ENCODE assay signal across 12 cellular contexts in the genomic region with DNA sequence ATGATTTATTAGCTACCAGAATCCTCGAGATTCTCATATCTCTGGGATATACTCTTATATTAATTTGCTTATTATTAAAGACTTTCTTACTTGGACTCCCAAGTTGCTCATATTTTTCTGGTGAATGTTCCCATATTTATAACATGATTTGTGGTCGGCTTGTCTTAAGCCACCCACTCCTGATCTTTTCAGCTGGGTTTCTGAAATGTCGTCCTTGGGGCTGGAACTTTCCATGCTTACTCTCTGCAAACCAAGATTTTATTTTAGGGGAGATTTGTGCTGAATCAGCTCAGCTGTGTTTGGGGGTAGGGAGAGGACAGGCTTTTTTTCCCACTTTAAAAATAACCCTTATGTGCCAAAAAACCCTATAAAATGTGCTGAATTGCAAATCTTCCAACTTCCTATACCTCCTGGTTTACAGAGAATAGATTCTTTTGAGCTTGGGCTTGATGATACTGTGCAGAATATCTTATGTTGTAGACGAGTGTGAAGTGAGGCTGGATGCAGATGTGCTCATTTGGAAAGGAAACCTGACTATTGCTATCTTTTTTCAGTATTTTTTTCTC.
"Had no signal": no experiment of that assay in that cellular context is flagged by ENCODE, and none has a peak within 500 bp of the region (broad histone marks: within the 10 kb centered on the region; RNA-seq: fewer than 3 reads in every experiment).

No MANE protein-coding gene starts in this region.

- ATAC-seq: left ventricle myocardium superior had no signal

- H3K4me3 ChIP-seq: pancreas, tibial nerve had no signal

- H3K9me3 ChIP-seq: pancreas, tibial nerve had no signal

- DNase-seq: activated CD4-positive, CD25-positive, alpha-beta regulatory T cell treated with anti-CD3 and anti-CD28 coated beads, Interleukin-2, amount 50 U/mL, for 72 hours; activated naive CD4-positive, alpha-beta T cell treated with Interleukin-2 at 50 U/mL for 16 hours; aorta; hypothalamus; left ventricle myocardium superior; pancreas; stimulated activated CD4-positive, alpha-beta T cell treated with anti-CD3 and anti-CD28 coated beads, Interleukin-4, amount 100 ng/mL, for 1 hour; stimulated activated naive CD4-positive, alpha-beta T cell; T-helper 1 cell; T1000 had no signal

- H3K4me3 Mint-ChIP-seq: neural crest cell had no signal

- H3K27me3 ChIP-seq: pancreas, tibial nerve had no signal

- H3K27ac ChIP-seq: pancreas, tibial nerve had no signal

- H3K36me3 ChIP-seq: pancreas had no signal

- H3K9me3 Mint-ChIP-seq: neural crest cell had no signal
